7 cellular contexts compared by ENCODE assay signal in the genomic region with DNA sequence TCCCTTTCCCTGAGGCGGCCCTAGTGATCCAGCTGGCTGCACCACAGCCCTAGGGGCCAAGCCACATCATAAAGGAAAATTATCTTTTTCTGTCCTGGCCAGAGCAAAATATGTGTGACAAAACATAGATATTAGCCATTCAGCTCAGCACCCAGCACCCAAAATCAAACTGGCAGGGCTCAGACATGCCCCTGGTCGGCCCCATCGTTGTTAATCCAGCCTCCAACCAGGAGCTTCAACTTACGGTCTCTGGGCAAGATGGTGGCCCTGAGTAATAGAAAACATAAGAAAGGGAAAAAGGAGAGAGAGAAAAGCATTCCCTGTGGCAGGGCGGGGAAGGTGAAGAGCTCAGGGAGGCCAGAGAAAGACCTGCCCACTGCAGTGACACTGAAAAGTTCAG.
"Had no signal": no experiment of that assay in that cellular context is flagged by ENCODE, and none has a peak within 500 bp of the region (broad histone marks: within the 10 kb centered on the region; RNA-seq: fewer than 3 reads in every experiment).

No MANE protein-coding gene starts in this region.

- H3K27ac Mint-ChIP-seq: IgD-negative memory B cell had no signal

- H3K4me3 Mint-ChIP-seq: IgD-negative memory B cell had no signal

- FAIRE-seq: HTR-8/SVneo, K562 had no signal

- H3K36me3 Mint-ChIP-seq: IgD-negative memory B cell had no signal

- H3K4me1 Mint-ChIP-seq: IgD-negative memory B cell had no signal

- DNase-seq: IMR-90, KBM-7, KG1 had no signal

- H3K27ac ChIP-seq: HL-60 had no signal

- ATAC-seq: K562 had no signal

- H3K4me3 ChIP-seq: K562 had no signal
